In genomic region chr14:103185051-103186027, GRCh38 we compare ENCODE assay signal across 9 cellular contexts.
DNase-seq lines count a peak whose midpoint lies in the region; ATAC-seq, FAIRE-seq and TF ChIP-seq lines count a peak whose summit lies in the region.
"Had no signal": no experiment of that assay in that cellular context is flagged by ENCODE, and none has a peak within 500 bp of the region (broad histone marks: within the 10 kb centered on the region; RNA-seq: fewer than 3 reads in every experiment).

No MANE protein-coding gene starts in this region.

- no peak overlapping the region for H3K9ac ChIP-seq in fibroblast of lung (ENCODE audit: insufficient read depth, low read length)

- no peaks in the 10 kb centered on the region for H4K20me1 ChIP-seq in fibroblast of lung (ENCODE audit: control insufficient read depth, extremely low read depth, insufficient read depth, low read length)

- peak in 2 of 3 donors; percentile 17 to 37 for DNase-seq in CD4-positive, CD25-positive, alpha-beta regulatory T cell
- DNase-seq in HL-60 (ENCODE audit: low read depth in 1 of 2, low spot score in 1 of 2) (no peak), RCC 7860 (ENCODE audit: low spot score) (peak; percentile 10), fibroblast of lung (ENCODE audit: low read depth in 2 of 2) (peak in 1 of 2 donors; percentile 60), smooth muscle cell of the brain vasculature (ENCODE audit: low read depth, low spot score) (peak; percentile 24)
- no peak for DNase-seq in activated CD8-positive, alpha-beta memory T cell treated with anti-CD3 and anti-CD28 coated beads, Interleukin-2, amount 50 U/mL, for 48 hours
- no peak for DNase-seq in activated T-cell treated with anti-CD3 and anti-CD28 coated beads, Interleukin-2, amount 50 U/mL, for 72 hours

- no peak overlapping the region for H3K27ac ChIP-seq in CD4-positive, CD25-positive, alpha-beta regulatory T cell (ENCODE audit: insufficient read depth, low read length, poor library complexity, severe bottlenecking)
- H3K27ac ChIP-seq in HL-60 (replicated peaks) (no peak overlapping the region), fibroblast of lung (ENCODE audit: insufficient read depth, low read length) (no peak overlapping the region)

- H3K79me2 ChIP-seq in fibroblast of lung (ENCODE audit: control insufficient read depth, insufficient read depth, low read length), result no peaks in the 10 kb centered on the region

- TF ChIP-seq CTCF in HL-60 (IDR thresholded peaks at IDR 0.05; ENCODE audit: insufficient read depth, low read length) (peak; percentile 16), fibroblast of lung (conservative IDR thresholded peaks at IDR 0.05 in 1 of 2, IDR thresholded peaks at IDR 0.05 in 1 of 2; ENCODE audit: low read depth in 1 of 2, low read length in 2 of 2) (peak; percentile 40 to 70)

- H3K4me3 Mint-ChIP-seq in CD4-positive, CD25-positive, alpha-beta regulatory T cell, result no peak overlapping the region
- no peak overlapping the region for H3K4me3 Mint-ChIP-seq in activated T-cell treated with anti-CD3 and anti-CD28 coated beads, Interleukin-2, amount 50 U/mL, for 72 hours
- H3K4me3 Mint-ChIP-seq: memory B cell had no signal

- H3K36me3 ChIP-seq in CD4-positive, CD25-positive, alpha-beta regulatory T cell (ENCODE audit: control insufficient read depth, insufficient read depth, low read length), result no peaks in the 10 kb centered on the region
- H3K36me3 ChIP-seq in fibroblast of lung (ENCODE audit: control insufficient read depth, insufficient read depth, low read length), result no peaks in the 10 kb centered on the region

- peak; percentile 45 for FAIRE-seq in RCC 7860 (lab: Jason Lieb, UNC)

- peaks cover 53% of the 10 kb centered on the region for H3K27me3 Mint-ChIP-seq in CD4-positive, CD25-positive, alpha-beta regulatory T cell
- H3K27me3 Mint-ChIP-seq in activated T-cell treated with anti-CD3 and anti-CD28 coated beads, Interleukin-2, amount 50 U/mL, for 72 hours (ENCODE audit: low read depth), result peaks cover 43% of the 10 kb centered on the region

- ATAC-seq in CD4-positive, CD25-positive, alpha-beta regulatory T cell (ENCODE audit: low read depth in 2 of 2), result no peak
- no peak for ATAC-seq in HG03196 (IDR thresholded peaks at IDR 0.05; ENCODE audit: unreplicated experiment)
- no peak for ATAC-seq in activated T-cell treated with anti-CD3 and anti-CD28 coated beads, Interleukin-2, amount 50 U/mL, for 72 hours (replicated peaks in 1 of 2)

- peaks cover 0 to 2% (median 0%) of the 10 kb centered on the region in 7 donors for H3K9me3 Mint-ChIP-seq in CD4-positive, CD25-positive, alpha-beta regulatory T cell
- no peaks in the 10 kb centered on the region for H3K9me3 Mint-ChIP-seq in activated T-cell treated with anti-CD3 and anti-CD28 coated beads, Interleukin-2, amount 50 U/mL, for 72 hours
- H3K9me3 Mint-ChIP-seq: memory B cell had no signal

- H3K4me1 Mint-ChIP-seq in CD4-positive, CD25-positive, alpha-beta regulatory T cell, result peaks cover 3 to 15% (median 4%) of the 10 kb centered on the region in 4 donors
- peaks cover 5% of the 10 kb centered on the region for H3K4me1 Mint-ChIP-seq in activated T-cell treated with anti-CD3 and anti-CD28 coated beads, Interleukin-2, amount 50 U/mL, for 72 hours (ENCODE audit: low read depth)

- H3K27me3 ChIP-seq in CD4-positive, CD25-positive, alpha-beta regulatory T cell (ENCODE audit: control insufficient read depth, insufficient read depth, low read length), result peaks cover 7% of the 10 kb centered on the region
- peaks cover 21% of the 10 kb centered on the region for H3K27me3 ChIP-seq in HL-60 (ENCODE audit: insufficient read depth, poor library complexity, severe bottlenecking)
- H3K27me3 ChIP-seq in fibroblast of lung (ENCODE audit: control insufficient read depth, insufficient read depth, low read length), result no peaks in the 10 kb centered on the region

- H3K4me2 ChIP-seq in fibroblast of lung (ENCODE audit: extremely low read depth, insufficient read depth, low read length), result no peak overlapping the region

- no peak overlapping the region for H2AFZ ChIP-seq in fibroblast of lung (ENCODE audit: low read length)

- no peaks in the 10 kb centered on the region for H3K9me3 ChIP-seq in CD4-positive, CD25-positive, alpha-beta regulatory T cell (ENCODE audit: control insufficient read depth in 2 of 2, low read length in 2 of 2)
- no peaks in the 10 kb centered on the region for H3K9me3 ChIP-seq in fibroblast of lung (ENCODE audit: control insufficient read depth, insufficient read depth, low read depth, low read length)

- H3K27ac Mint-ChIP-seq in CD4-positive, CD25-positive, alpha-beta regulatory T cell, result no peak overlapping the region
- no peak overlapping the region for H3K27ac Mint-ChIP-seq in activated T-cell treated with anti-CD3 and anti-CD28 coated beads, Interleukin-2, amount 50 U/mL, for 72 hours
- H3K27ac Mint-ChIP-seq: memory B cell had no signal

- no peaks in the 10 kb centered on the region for H3K36me3 Mint-ChIP-seq in CD4-positive, CD25-positive, alpha-beta regulatory T cell
- H3K36me3 Mint-ChIP-seq in activated T-cell treated with anti-CD3 and anti-CD28 coated beads, Interleukin-2, amount 50 U/mL, for 72 hours (ENCODE audit: insufficient read depth in 2 of 2), result no peaks in the 10 kb centered on the region
- H3K36me3 Mint-ChIP-seq: memory B cell had no signal

- no peak overlapping the region for H3K4me3 ChIP-seq in CD4-positive, CD25-positive, alpha-beta regulatory T cell (ENCODE audit: low read depth, low read length)
- H3K4me3 ChIP-seq in HL-60 (replicated peaks; ENCODE audit: insufficient read depth, low read length), result no peak overlapping the region
- H3K4me3 ChIP-seq in fibroblast of lung (replicated peaks in 1 of 4; ENCODE audit: control extremely low read depth in 1 of 4, insufficient read depth in 1 of 4, low read depth in 3 of 4, low read length in 4 of 4), result no peak overlapping the region

- peaks cover 8% of the 10 kb centered on the region for H3K4me1 ChIP-seq in CD4-positive, CD25-positive, alpha-beta regulatory T cell (ENCODE audit: control insufficient read depth, insufficient read depth, low read length, poor library complexity, severe bottlenecking)
- no peaks in the 10 kb centered on the region for H3K4me1 ChIP-seq in fibroblast of lung (ENCODE audit: control insufficient read depth, extremely low read depth, insufficient read depth, low read length)

Comparison
In these comparisons a context has a peak if more than half of its experiments do, and no peak if none do; other contexts are left out.
1. DNase-seq: peak in CD4-positive, CD25-positive, alpha-beta regulatory T cell (2 of 3), RCC 7860 (single experiment) and smooth muscle cell of the brain vasculature (single experiment); none in HL-60 (0 of 2), activated CD8-positive, alpha-beta memory T cell treated with anti-CD3 and anti-CD28 coated beads, Interleukin-2, amount 50 U/mL, for 48 hours (single experiment) and activated T-cell treated with anti-CD3 and anti-CD28 coated beads, Interleukin-2, amount 50 U/mL, for 72 hours (0 of 2).